8 cellular contexts compared by ENCODE assay signal in genomic region chr7:5494683-5495561, GRCh38. TPM values are rescaled to one million over a fixed set of nuclear protein-coding genes. Genes with fewer than 3 reads are reported as not detected.
DNase-seq lines count a peak whose midpoint lies in the region; ATAC-seq and TF ChIP-seq lines count a peak whose summit lies in the region.

No MANE protein-coding gene starts in this region.

- no peaks in the 10 kb centered on the region for H3K27me3 ChIP-seq in kidney epithelial cell (ENCODE audit: control insufficient read depth, insufficient read depth, low read length)

- no peaks in the 10 kb centered on the region for H3K36me3 ChIP-seq in kidney epithelial cell (ENCODE audit: control insufficient read depth, insufficient read depth, low read length)

- DNase-seq in NCI-H2196 (lab: John Stamatoyannopoulos, UW; ENCODE audit: unreplicated experiment) (peak; percentile 81), cardiac fibroblast (ENCODE audit: low read depth in 2 of 2) (peak; percentile 78 to 81), kidney epithelial cell (ENCODE audit: low read depth) (no peak)
- peak; percentile 49 for DNase-seq in activated CD4-positive, CD25-positive, alpha-beta regulatory T cell treated with anti-CD3 and anti-CD28 coated beads, Interleukin-2, amount 50 U/mL, for 16 hours (ENCODE audit: low read depth, low spot score)
- DNase-seq in stimulated activated CD4-positive, alpha-beta T cell treated with anti-CD3 and anti-CD28 coated beads, Interleukin-1b, Interleukin-23, amount 100 ng/mL, for 24 hours (ENCODE audit: low read depth in 4 of 4, low spot score in 1 of 4), result peak; percentile 41 to 67 (median 64)

- TF ChIP-seq CTCF in GM12872 (IDR thresholded peaks at IDR 0.05; ENCODE audit: insufficient read depth, low read depth, low read length) (peak; percentile 97), cardiac fibroblast (IDR thresholded peaks at IDR 0.05; ENCODE audit: low read depth, low read length) (peak; percentile 92), kidney epithelial cell (IDR thresholded peaks at IDR 0.05; ENCODE audit: insufficient read depth, low read length, poor library complexity, severe bottlenecking) (peak; percentile 97)

- ATAC-seq in HG02938 (IDR thresholded peaks at IDR 0.05; ENCODE audit: unreplicated experiment) (peak; percentile 59), HG03571 (IDR thresholded peaks at IDR 0.05; ENCODE audit: unreplicated experiment) (no peak)

- H3K4me3 ChIP-seq in cardiac fibroblast (replicated peaks in 1 of 2; ENCODE audit: low read depth in 2 of 2, low read length in 2 of 2) (no peak overlapping the region), kidney epithelial cell (ENCODE audit: low read depth, low read length) (no peak overlapping the region)

RNA-seq across cellular contexts. Expression of gene FBXL18, which starts 18.7 kb away (rescaled TPM):
- 22.7 and 29.4 TPM in 2 replicates for total RNA-seq in kidney epithelial cell

RNA-seq across cellular contexts. Expression of gene ACTB, which starts 35.5 kb away (rescaled TPM):
- total RNA-seq in kidney epithelial cell, result 3,879 and 4,550 TPM in 2 replicates
